ENCODE assay signal across 8 cellular contexts in the genomic region with DNA sequence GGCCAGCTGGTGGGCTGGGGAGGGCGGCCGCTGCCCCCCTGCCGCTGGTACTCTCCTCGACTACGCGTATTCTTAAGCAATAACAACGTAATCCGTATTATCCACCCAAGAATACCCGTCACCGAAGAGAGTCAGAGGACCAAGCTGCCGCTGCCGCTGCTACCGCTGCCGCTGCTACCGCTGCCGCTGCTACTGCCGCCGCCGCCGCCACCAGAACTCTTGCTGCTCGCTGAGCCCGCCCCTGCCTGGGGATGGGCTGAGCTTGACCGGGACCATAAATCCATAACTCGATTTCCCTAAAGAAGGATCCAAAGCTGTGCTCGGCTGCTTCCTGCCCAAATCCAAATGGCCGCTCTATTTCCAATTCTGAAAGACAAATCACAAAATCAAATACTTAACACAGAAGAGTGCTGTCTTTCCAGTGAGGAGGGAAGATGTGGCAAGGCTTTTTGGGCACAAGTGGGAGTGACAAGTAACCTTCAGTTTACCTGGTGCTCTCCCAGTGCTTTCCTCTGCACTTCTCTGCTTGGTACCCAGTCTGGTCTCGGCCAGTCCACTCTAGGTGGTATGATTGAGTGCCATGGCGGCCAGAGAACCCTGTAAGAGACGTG.
DNase-seq lines count a peak whose midpoint lies in the region; ATAC-seq and TF ChIP-seq lines count a peak whose summit lies in the region.

No MANE protein-coding gene starts in this region.

- no peak overlapping the region for H3K27ac Mint-ChIP-seq in mesothelial cell of epicardium

- H3K36me3 ChIP-seq in NT2/D1 (ENCODE audit: insufficient read depth, insufficient read length, low read length), result no peaks in the 10 kb centered on the region
- no peaks in the 10 kb centered on the region for H3K36me3 ChIP-seq in colonic mucosa

- H3K9ac ChIP-seq in NT2/D1 (ENCODE audit: insufficient read length, low read depth) (peak overlapping the region; percentile 51), colonic mucosa (ENCODE audit: low read depth in 2 of 2, low read length in 2 of 2) (no peak overlapping the region)

- no peaks in the 10 kb centered on the region for H3K36me3 Mint-ChIP-seq in mesothelial cell of epicardium

- H3K27me3 ChIP-seq in NT2/D1 (ENCODE audit: insufficient read depth, insufficient read length) (peaks cover 67% of the 10 kb centered on the region), colonic mucosa (peaks cover 42% of the 10 kb centered on the region)

- H3K9me3 Mint-ChIP-seq in mesothelial cell of epicardium, result no peaks in the 10 kb centered on the region

- intact Hi-C loops in colonic mucosa (cut with DNase I), result loop anchor here (10.0 kb wide), 1 partner anchor 201 kb away; no protein-coding TSS in a partner anchor

- peaks cover 86% of the 10 kb centered on the region for H3K27me3 Mint-ChIP-seq in mesothelial cell of epicardium (ENCODE audit: low read depth)

- TF ChIP-seq CTCF in colonic mucosa (IDR thresholded peaks at IDR 0.05), result no peak
- TF ChIP-seq CTCF in mesothelial cell of epicardium (IDR thresholded peaks at IDR 0.05; ENCODE audit: unreplicated experiment), result no peak

- H3K4me3 ChIP-seq in NT2/D1 (ENCODE audit: insufficient read length, low read depth) (peak overlapping the region; percentile 77), colonic mucosa (peak overlapping the region; percentile 31)

- no peaks in the 10 kb centered on the region for H3K4me1 ChIP-seq in NT2/D1 (ENCODE audit: insufficient read depth, insufficient read length)
- no peaks in the 10 kb centered on the region for H3K4me1 ChIP-seq in colonic mucosa

- POLR2A ChIA-PET in HEK293T (lab: Yijun Ruan, JAX), result interaction anchor here (1.2 kb wide), 1 partner anchor 125 kb away, joined by 3 read pairs; a partner anchor contains a TSS

- H3K4me1 Mint-ChIP-seq in mesothelial cell of epicardium, result peaks cover 26% of the 10 kb centered on the region

- H3K4me3 Mint-ChIP-seq in mesothelial cell of epicardium, result peak overlapping the region; percentile 63

- H3K9me3 ChIP-seq in NT2/D1 (ENCODE audit: insufficient read depth, low read length) (no peaks in the 10 kb centered on the region), colonic mucosa (no peaks in the 10 kb centered on the region)

- CTCF ChIA-PET in HEK293T (lab: Yijun Ruan, JAX), result no interaction called here

- ATAC-seq in HG03108 (IDR thresholded peaks at IDR 0.05; ENCODE audit: unreplicated experiment) (no peak), HG03520 (IDR thresholded peaks at IDR 0.05; ENCODE audit: unreplicated experiment) (no peak), GM18870 (IDR thresholded peaks at IDR 0.05; ENCODE audit: unreplicated experiment) (no peak)

- H3K27ac ChIP-seq in colonic mucosa, result no peak overlapping the region

- peak; percentile 22 for DNase-seq in GM04504 (ENCODE audit: low read depth)
- DNase-seq in NT2/D1 (ENCODE audit: low read depth, low spot score), result no peak
- no peak for DNase-seq in colonic mucosa
- DNase-seq in mesothelial cell of epicardium (ENCODE audit: low spot score in 2 of 2, unreplicated experiment in 2 of 2), result no peak
- DNase-seq in HEK293T (ENCODE audit: extremely low spot score), result no peak

TF ChIP-seq in HEK293T, 16 proteins besides CTCF, POLR2A, EP300 and RAD21:
- no peak for TF ChIP-seq NFRKB (IDR thresholded peaks at IDR 0.05)
- TF ChIP-seq SP1 (IDR thresholded peaks at IDR 0.05), result no peak
- TF ChIP-seq TARDBP (IDR thresholded peaks at IDR 0.05), result no peak
- no peak for TF ChIP-seq FOXK2 (IDR thresholded peaks at IDR 0.05)
- no peak for TF ChIP-seq HDGF (IDR thresholded peaks at IDR 0.05; ENCODE audit: borderline replicate concordance)
- no peak for TF ChIP-seq SUZ12 (IDR thresholded peaks at IDR 0.05)
- TF ChIP-seq ZNF384 (IDR thresholded peaks at IDR 0.05), result no peak
- no peak for TF ChIP-seq ARNT (IDR thresholded peaks at IDR 0.05)
- TF ChIP-seq CTBP1 (IDR thresholded peaks at IDR 0.05; ENCODE audit: borderline replicate concordance), result no peak
- TF ChIP-seq ELF4 (IDR thresholded peaks at IDR 0.05), result no peak
- TF ChIP-seq, protein P1, sequence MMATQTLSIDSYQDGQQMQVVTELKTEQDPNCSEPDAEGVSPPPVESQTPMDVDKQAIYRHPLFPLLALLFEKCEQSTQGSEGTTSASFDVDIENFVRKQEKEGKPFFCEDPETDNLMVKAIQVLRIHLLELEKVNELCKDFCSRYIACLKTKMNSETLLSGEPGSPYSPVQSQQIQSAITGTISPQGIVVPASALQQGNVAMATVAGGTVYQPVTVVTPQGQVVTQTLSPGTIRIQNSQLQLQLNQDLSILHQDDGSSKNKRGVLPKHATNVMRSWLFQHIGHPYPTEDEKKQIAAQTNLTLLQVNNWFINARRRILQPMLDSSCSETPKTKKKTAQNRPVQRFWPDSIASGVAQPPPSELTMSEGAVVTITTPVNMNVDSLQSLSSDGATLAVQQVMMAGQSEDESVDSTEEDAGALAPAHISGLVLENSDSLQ (IDR thresholded peaks at IDR 0.05), result no peak
- no peak for TF ChIP-seq LEF1 (IDR thresholded peaks at IDR 0.05; ENCODE audit: borderline replicate concordance)
- no peak for TF ChIP-seq FOXM1 (IDR thresholded peaks at IDR 0.05; ENCODE audit: borderline replicate concordance)
- TF ChIP-seq BHLHE40 (IDR thresholded peaks at IDR 0.05; ENCODE audit: borderline replicate concordance), result no peak
- no peak for TF ChIP-seq FOXA1 (IDR thresholded peaks at IDR 0.05)
- no peak for TF ChIP-seq L3MBTL2 (conservative IDR thresholded peaks at IDR 0.05)
TF ChIP-seq in HEK293T: peak in this region for 0.
